Comparison of ENCODE assay signal across 7 cellular contexts in the genomic region with DNA sequence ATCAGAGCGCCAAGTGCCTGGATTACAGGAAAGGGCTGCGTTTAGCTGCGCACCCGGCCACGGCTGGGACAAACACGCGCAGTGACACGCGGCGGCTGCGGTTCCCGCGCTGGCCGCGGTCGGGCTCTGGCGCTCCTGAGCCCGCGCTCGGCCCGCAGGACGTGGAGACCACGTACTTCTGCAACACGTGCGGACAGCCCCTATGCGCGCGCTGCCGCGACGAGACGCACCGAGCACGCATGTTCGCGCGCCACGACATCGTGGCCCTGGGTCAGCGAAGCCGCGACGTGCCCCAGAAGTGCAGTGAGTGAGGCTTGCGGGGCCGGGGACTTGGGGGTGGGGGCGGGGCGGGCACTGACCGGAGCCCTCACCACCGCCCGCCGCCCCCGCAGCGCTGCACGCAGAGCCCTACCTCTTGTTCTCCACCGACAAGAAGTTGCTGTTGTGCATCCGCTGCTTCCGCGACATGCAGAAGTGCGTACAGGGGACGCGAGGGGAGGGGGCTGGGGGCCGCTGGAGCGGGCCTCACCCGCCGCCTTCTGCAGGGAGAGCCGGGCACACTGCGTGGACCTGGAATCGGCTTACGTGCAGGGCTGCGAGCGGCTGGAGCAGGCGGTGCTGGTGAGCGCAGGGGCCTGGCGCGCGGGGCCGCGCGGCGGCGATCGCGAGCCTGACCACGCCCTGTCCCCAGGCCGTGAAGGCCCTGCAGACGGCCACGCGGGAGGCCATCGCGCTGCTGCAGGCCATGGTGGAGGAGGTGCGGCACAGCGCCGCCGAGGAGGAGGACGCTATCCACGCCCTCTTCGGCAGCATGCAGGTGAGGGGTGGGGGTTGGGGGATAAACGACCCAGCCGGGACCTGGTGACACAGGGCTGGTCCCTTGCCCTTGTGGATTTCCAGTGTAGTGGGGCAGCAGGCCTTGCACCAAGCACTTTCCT. TPM values are rescaled to one million over a fixed set of nuclear protein-coding genes. Genes with fewer than 3 reads are reported as not detected.
DNase-seq lines count a peak whose midpoint lies in the region; ATAC-seq and TF ChIP-seq lines count a peak whose summit lies in the region.

No MANE protein-coding gene starts in this region.

- peaks cover 12% of the 10 kb centered on the region for H3K4me1 ChIP-seq in colonic mucosa
- H3K4me1 ChIP-seq in thoracic aorta (ENCODE audit: control insufficient read depth in 1 of 2, low read depth in 2 of 2), result peaks cover 8 to 17% of the 10 kb centered on the region in 2 donors

- peak overlapping the region; percentile 42 for H3K4me3 ChIP-seq in colonic mucosa
- H3K4me3 ChIP-seq in thoracic aorta, result peak overlapping the region; percentile 62

- no peaks in the 10 kb centered on the region for H3K9me3 ChIP-seq in colonic mucosa
- H3K9me3 ChIP-seq in thoracic aorta, result no peaks in the 10 kb centered on the region

- peak; percentile 78 for DNase-seq in OCI-M1 (lab: John Stamatoyannopoulos, UW)
- peak; percentile 37 for DNase-seq in colonic mucosa
- peak; percentile 68 to 81 for DNase-seq in lung microvascular endothelial cell (ENCODE audit: low read depth in 2 of 2)
- DNase-seq in thoracic aorta (ENCODE audit: low spot score), result no peak
- no peak for DNase-seq in HCEC 1CT

- H3K36me3 ChIP-seq in colonic mucosa, result no peaks in the 10 kb centered on the region
- no peaks in the 10 kb centered on the region for H3K36me3 ChIP-seq in thoracic aorta

- ATAC-seq in GM19351 (IDR thresholded peaks at IDR 0.05; ENCODE audit: unreplicated experiment) (peak; percentile 42), thoracic aorta (ENCODE audit: insufficient number of reproducible peaks, low FRiP score, low read depth) (no peak), GM18870 (IDR thresholded peaks at IDR 0.05; ENCODE audit: unreplicated experiment) (no peak)

- no peak overlapping the region for H3K9ac ChIP-seq in colonic mucosa (ENCODE audit: low read depth in 2 of 2, low read length in 2 of 2)

- no peaks in the 10 kb centered on the region for H3K27me3 ChIP-seq in colonic mucosa
- no peaks in the 10 kb centered on the region for H3K27me3 ChIP-seq in thoracic aorta (replicated peaks; ENCODE audit: insufficient read depth)

- peak; percentile 51 for TF ChIP-seq CTCF in colonic mucosa (IDR thresholded peaks at IDR 0.05)
- TF ChIP-seq CTCF in thoracic aorta (IDR thresholded peaks at IDR 0.05), result peak; percentile 55

- intact Hi-C loops in colonic mucosa (cut with DNase I), result no loop called here

- H3K27ac ChIP-seq in colonic mucosa (no peak overlapping the region), thoracic aorta (no peak overlapping the region)

RNA-seq across cellular contexts. Expression of gene RNF207, which starts 3.1 kb away (rescaled TPM):
- total RNA-seq in colonic mucosa (10 to 100 TPM; 18.4 to 19.4 TPM), lung microvascular endothelial cell (2.4 and 2.6 TPM in 2 replicates), thoracic aorta (10 to 100 TPM; 30.5 to 50.1 TPM)

RNA-seq across cellular contexts. Expression of gene RPL22, which starts 9.6 kb away (rescaled TPM):
- total RNA-seq in colonic mucosa, result 100 to 1,000 TPM; 314 to 378 TPM
- total RNA-seq in lung microvascular endothelial cell, result 149 and 152 TPM in 2 replicates
- total RNA-seq in thoracic aorta, result 100 to 1,000 TPM in 1 of 2 donors, 10 to 100 TPM in 1; 80.4 to 130 TPM

RNA-seq across cellular contexts. Expression of gene ICMT, which starts 26.8 kb away (rescaled TPM):
- total RNA-seq in colonic mucosa, result 10 to 100 TPM; 56.6 to 72.5 TPM
- 51.6 and 72.6 TPM in 2 replicates for total RNA-seq in lung microvascular endothelial cell
- total RNA-seq in thoracic aorta, result 10 to 100 TPM; 65.3 to 90.0 TPM

RNA-seq across cellular contexts. Expression of gene CHD5, which starts 28.9 kb away (rescaled TPM):
- total RNA-seq in colonic mucosa, result under 1 TPM; 0.35 to 0.69 TPM
- under 0.01 TPM in 2 replicates for total RNA-seq in lung microvascular endothelial cell
- 1 to 10 TPM; 1.1 to 3.2 TPM for total RNA-seq in thoracic aorta

RNA-seq across cellular contexts. Expression of gene HES3, which starts 35.0 kb away (rescaled TPM):
- total RNA-seq in colonic mucosa (not detected), lung microvascular endothelial cell (not detected in 2 replicates), thoracic aorta (not detected)

Comparison
In these comparisons a context has a peak if more than half of its experiments do, and no peak if none do; other contexts are left out.
1. DNase-seq: peak in OCI-M1 (single experiment), colonic mucosa (single experiment) and lung microvascular endothelial cell (2 of 2); none in thoracic aorta (single experiment) and HCEC 1CT (single experiment).